8 cellular contexts compared by ENCODE assay signal in genomic region chr18:49459404-49460171, GRCh38. TPM values are rescaled to one million over a fixed set of nuclear protein-coding genes. Genes with fewer than 3 reads are reported as not detected.
DNase-seq lines count a peak whose midpoint lies in the region; ATAC-seq and TF ChIP-seq lines count a peak whose summit lies in the region.

No MANE protein-coding gene starts in this region.

- H3K27me3 ChIP-seq in HUES48 (ENCODE audit: control insufficient read depth, insufficient read depth, low read length) (peaks cover 5% of the 10 kb centered on the region; the same call in 1 of the 2 replicates), foreskin keratinocyte (no peaks in the 10 kb centered on the region)

- DNase-seq in Right ventricle myocardium inferior (ENCODE audit: missing footprints), result no peak
- no peak for DNase-seq in cardiac septum (ENCODE audit: low spot score)
- DNase-seq in activated T-cell treated with anti-CD3 and anti-CD28 coated beads, Interleukin-2, amount 50 U/mL, for 24 hours, result peak; percentile 48
- peak in 1 of 2 donors; percentile 23 for DNase-seq in foreskin keratinocyte
- DNase-seq in pons (ENCODE audit: low spot score), result peak; percentile 25
- no peak for DNase-seq in SKM-1 treated with dmso at 0.1 percent for 144 hours (lab: John Stamatoyannopoulos, UW; ENCODE audit: unreplicated experiment)

- ATAC-seq in Right ventricle myocardium inferior (peak; percentile 53), foreskin keratinocyte (peak; percentile 45), HG03520 (IDR thresholded peaks at IDR 0.05; ENCODE audit: unreplicated experiment) (no peak)

- no peaks in the 10 kb centered on the region for H3K27me3 Mint-ChIP-seq in activated T-cell treated with anti-CD3 and anti-CD28 coated beads, Interleukin-2, amount 50 U/mL, for 24 hours

- H3K9me3 Mint-ChIP-seq in activated T-cell treated with anti-CD3 and anti-CD28 coated beads, Interleukin-2, amount 50 U/mL, for 24 hours, result peaks cover 2% of the 10 kb centered on the region

- H3K36me3 ChIP-seq in HUES48 (ENCODE audit: control insufficient read depth, insufficient read depth, low read length), result no peaks in the 10 kb centered on the region

- H3K4me3 Mint-ChIP-seq in activated T-cell treated with anti-CD3 and anti-CD28 coated beads, Interleukin-2, amount 50 U/mL, for 24 hours, result peak overlapping the region; percentile 82

- H3K27ac Mint-ChIP-seq in activated T-cell treated with anti-CD3 and anti-CD28 coated beads, Interleukin-2, amount 50 U/mL, for 24 hours, result peak overlapping the region; percentile 68

- H3K27ac ChIP-seq in HUES48 (ENCODE audit: low read depth, low read length) (no peak overlapping the region), foreskin keratinocyte (peak overlapping the region; percentile 62)

- peak overlapping the region; percentile 74; the same call in 1 of the 2 replicates for H3K9ac ChIP-seq in HUES48 (ENCODE audit: low read depth, low read length)

- H3K4me1 ChIP-seq in HUES48 (ENCODE audit: control insufficient read depth, insufficient read depth, low read length) (peaks cover 9% of the 10 kb centered on the region), foreskin keratinocyte (no peaks in the 10 kb centered on the region)

- intact Hi-C loops in Right ventricle myocardium inferior (cut with DNase I), result no loop called here
- intact Hi-C loops in cardiac septum (cut with DNase I), result loop anchor here (2.0 kb wide), 1 partner anchor 33 kb away; the partner anchor contains the start of gene RPL17

- H3K4me3 ChIP-seq in HUES48 (ENCODE audit: low read depth, low read length), result peak overlapping the region; percentile 96

- H3K9me3 ChIP-seq in HUES48 (ENCODE audit: control insufficient read depth, insufficient read depth, low read length), result no peaks in the 10 kb centered on the region

- H3K36me3 Mint-ChIP-seq in activated T-cell treated with anti-CD3 and anti-CD28 coated beads, Interleukin-2, amount 50 U/mL, for 24 hours (ENCODE audit: low read depth), result peaks cover 24% of the 10 kb centered on the region

- no peak for TF ChIP-seq CTCF in foreskin keratinocyte (conservative IDR thresholded peaks at IDR 0.05)

- H3K4me1 Mint-ChIP-seq in activated T-cell treated with anti-CD3 and anti-CD28 coated beads, Interleukin-2, amount 50 U/mL, for 24 hours (ENCODE audit: low read depth), result peaks cover 47% of the 10 kb centered on the region

RNA-seq across cellular contexts. Expression of gene DYM, which starts 0.9 kb away (rescaled TPM):
- total RNA-seq in Right ventricle myocardium inferior (48.4 TPM), cardiac septum (47.1 TPM), foreskin keratinocyte (26.9 and 36.1 TPM in 2 replicates)
- 19.1 and 23.1 TPM in 2 replicates for polyA plus RNA-seq in foreskin keratinocyte

RNA-seq across cellular contexts. Expression of gene C18orf32, which starts 27.4 kb away (rescaled TPM):
- total RNA-seq in Right ventricle myocardium inferior (45.3 TPM), cardiac septum (65.2 TPM), foreskin keratinocyte (19.7 and 25.4 TPM in 2 replicates)
- polyA plus RNA-seq in foreskin keratinocyte, result 29.8 and 30.1 TPM in 2 replicates

RNA-seq across cellular contexts. Expression of gene RPL17, which starts 32.7 kb away (rescaled TPM):
- total RNA-seq in Right ventricle myocardium inferior (823 TPM), cardiac septum (615 TPM), foreskin keratinocyte (2,326 and 2,476 TPM in 2 replicates)
- 3,189 and 3,387 TPM in 2 replicates for polyA plus RNA-seq in foreskin keratinocyte

Comparison
In these comparisons a context has a peak if more than half of its experiments do, and no peak if none do; other contexts are left out.
1. DNase-seq: peak in activated T-cell treated with anti-CD3 and anti-CD28 coated beads, Interleukin-2, amount 50 U/mL, for 24 hours (single experiment) and pons (single experiment); none in Right ventricle myocardium inferior (single experiment), cardiac septum (single experiment) and SKM-1 treated with dmso at 0.1 percent for 144 hours (single experiment).